Comparison of ENCODE assay signal across 8 cellular contexts in genomic region chr3:179148446-179149238, GRCh38. TPM values are rescaled to one million over a fixed set of nuclear protein-coding genes. Genes with fewer than 3 reads are reported as not detected.
DNase-seq lines count a peak whose midpoint lies in the region; ATAC-seq and TF ChIP-seq lines count a peak whose summit lies in the region.

No MANE protein-coding gene starts in this region.

- peak overlapping the region; percentile 94 to 96 (median 96) for H3K4me3 Mint-ChIP-seq in IgD-negative memory B cell

- WGBS in hepatocyte (ENCODE audit: low lambda C conversion rate, missing lambda C conversion rate) = under 1% methylated on average over 35 of the region's 89 CpGs

- H3K4me2 ChIP-seq in hepatocyte = peak overlapping the region; percentile 87

- H3K4me1 ChIP-seq in hepatocyte (ENCODE audit: insufficient read depth) = peaks cover 9% of the 10 kb centered on the region

- H3K4me3 ChIP-seq in hepatocyte (peak overlapping the region; percentile 66), retinal pigment epithelial cell (ENCODE audit: low read length) (peak overlapping the region; percentile 89)

- H3K27ac Mint-ChIP-seq in IgD-negative memory B cell = peak overlapping the region; percentile 97 to 98 (median 97)

- peaks cover 16 to 34% (median 25%) of the 10 kb centered on the region in 3 donors for H3K4me1 Mint-ChIP-seq in IgD-negative memory B cell

- in situ Hi-C loops in G401 (cut with HindIII; ENCODE audit: low sequenced_read_pairs) = no loop called here

- ATAC-seq in GM21619 (IDR thresholded peaks at IDR 0.05; ENCODE audit: unreplicated experiment) = peak; percentile 16

- peak overlapping the region; percentile 98 for H3K27ac ChIP-seq in hepatocyte

- H3K79me2 ChIP-seq in hepatocyte = peaks cover 42% of the 10 kb centered on the region

- H3K27me3 ChIP-seq in hepatocyte = no peaks in the 10 kb centered on the region

- no peaks in the 10 kb centered on the region for H3K9me3 Mint-ChIP-seq in IgD-negative memory B cell

- H4K20me1 ChIP-seq in hepatocyte (ENCODE audit: insufficient read depth, poor library complexity, severe bottlenecking) = peaks cover 31% of the 10 kb centered on the region

- peaks cover 2% of the 10 kb centered on the region for H3K27me3 Mint-ChIP-seq in IgD-negative memory B cell

- TF ChIP-seq CTCF in hepatocyte (IDR thresholded peaks at IDR 0.05; ENCODE audit: poor library complexity) = no peak
- TF ChIP-seq CTCF in retinal pigment epithelial cell (conservative IDR thresholded peaks at IDR 0.05; ENCODE audit: low read depth, low read length) = no peak

- DNase-seq in G401 (ENCODE audit: low spot score) (peak; percentile 51), T-helper 2 cell (peak; percentile 23 to 65 (median 53)), anterior cingulate cortex (lab: John Stamatoyannopoulos, UW) (peak in 42 of 58 donors; percentile 12 to 75 (median 48)), hepatocyte (ENCODE audit: low spot score) (peak; percentile 75), retinal pigment epithelial cell (ENCODE audit: low read depth) (no peak), cortex of kidney (lab: John Stamatoyannopoulos, UW) (no peak)

- H3K9me2 ChIP-seq in hepatocyte (replicated peaks; ENCODE audit: insufficient read depth) = no peaks in the 10 kb centered on the region

- peak overlapping the region; percentile 75 for H2AFZ ChIP-seq in hepatocyte

- no peaks in the 10 kb centered on the region for H3K36me3 Mint-ChIP-seq in IgD-negative memory B cell

- H3K36me3 ChIP-seq in hepatocyte (replicated peaks; ENCODE audit: insufficient read depth, low read depth) = no peaks in the 10 kb centered on the region

- no peaks in the 10 kb centered on the region for H3K9me3 ChIP-seq in hepatocyte (ENCODE audit: low read depth)

RNA-seq across cellular contexts. Expression of gene PIK3CA, which starts 0.5 kb away (rescaled TPM):
- total RNA-seq in G401 (2014; rRNA removed; shearing (Covaris generic)) = 11.9 TPM in 2 replicates
- polyA plus RNA-seq in IgD-negative memory B cell = 11.7 TPM
- total RNA-seq in hepatocyte = 21.0 and 30.1 TPM in 2 replicates
- 5.9 and 7.9 TPM in 2 replicates for polyA plus RNA-seq in hepatocyte

Comparison
In these comparisons a context has a peak if more than half of its experiments do, and no peak if none do; other contexts are left out.
1. DNase-seq: peak in G401 (single experiment), T-helper 2 cell (5 of 5), anterior cingulate cortex (42 of 58) and hepatocyte (single experiment); none in retinal pigment epithelial cell (single experiment) and cortex of kidney (single experiment).